ENCODE assay signal across 30 cellular contexts in genomic region chr16:5467552-5467951, GRCh38.
"Had no signal": no experiment of that assay in that cellular context is flagged by ENCODE, and none has a peak within 500 bp of the region (broad histone marks: within the 10 kb centered on the region; RNA-seq: fewer than 3 reads in every experiment).

No MANE protein-coding gene starts in this region.

- H3K27me3 ChIP-seq: ascending aorta, body of pancreas, brain microvascular endothelial cell had no signal

- DNase-seq: activated effector memory CD4-positive, alpha-beta T cell treated with anti-CD3 and anti-CD28 coated beads, Interleukin-2, amount 50 U/mL, for 16 hours; activated effector memory CD4-positive, alpha-beta T cell treated with Interleukin-2 at 50 U/mL for 16 hours; activated gamma-delta T cell; activated gamma-delta T cell treated with Interleukin-2 at 50 U/mL for 16 hours; activated naive CD4-positive, alpha-beta T cell; activated naive CD4-positive, alpha-beta T cell treated with anti-CD3 and anti-CD28 coated beads for 36 hours; activated naive CD4-positive, alpha-beta T cell treated with anti-CD3 and anti-CD28 coated beads, Interleukin-2, amount 10 ng/mL, durations not matched to agents 7 days and 5 days; activated naive CD4-positive, alpha-beta T cell treated with anti-CD3 and anti-CD28 coated beads, Interleukin-2, amount 50 U/mL, for 16 hours; activated naive CD4-positive, alpha-beta T cell treated with Interleukin-2 at 50 U/mL for 16 hours; activated naive CD8-positive, alpha-beta T cell treated with anti-CD3 and anti-CD28 coated beads for 36 hours; activated naive CD8-positive, alpha-beta T cell treated with anti-CD3 and anti-CD28 coated beads, Interleukin-2, amount 10 ng/mL, durations not matched to agents 7 days and 5 days; activated naive CD8-positive, alpha-beta T cell treated with anti-CD3 and anti-CD28 coated beads, Interleukin-2, amount 50 U/mL, for 24 hours; activated T-cell treated with anti-CD3 and anti-CD28 coated beads, Interleukin-2, amount 50 U/mL, for 4 hours; activated T-cell treated with anti-CD3 and anti-CD28 coated beads, Interleukin-2, amount 50 U/mL, for 48 hours; activated T-cell treated with anti-CD3 and anti-CD28 coated beads, Interleukin-2, amount 50 U/mL, for 72 hours; adrenal gland; amniotic stem cell; amygdala; anterior cingulate cortex; aorta; body of pancreas; brain microvascular endothelial cell; caudate nucleus; central memory CD4-positive, alpha-beta T cell; cerebellar nuclear complex had no signal

- H3K36me3 ChIP-seq: adrenal gland, ascending aorta, brain microvascular endothelial cell, breast epithelium, cardiac muscle cell had no signal

- H3K9me3 ChIP-seq: adrenal gland, ascending aorta, body of pancreas had no signal

- H3K4me3 ChIP-seq: adrenal gland, ascending aorta, body of pancreas, breast epithelium, cardiac muscle cell had no signal

- H3K27ac ChIP-seq: adrenal gland, ascending aorta, body of pancreas, brain microvascular endothelial cell, breast epithelium, cardiac muscle cell had no signal

- H3K4me1 ChIP-seq: adrenal gland, ascending aorta, body of pancreas, breast epithelium had no signal

- ATAC-seq: activated naive CD4-positive, alpha-beta T cell treated with anti-CD3 and anti-CD28 coated beads, Interleukin-2, amount 50 U/mL, for 72 hours; activated naive CD8-positive, alpha-beta T cell treated with anti-CD3 and anti-CD28 coated beads, Interleukin-2, amount 50 U/mL, for 24 hours; activated T-cell treated with anti-CD3 and anti-CD28 coated beads, Interleukin-2, amount 50 U/mL, for 4 hours; activated T-cell treated with anti-CD3 and anti-CD28 coated beads, Interleukin-2, amount 50 U/mL, for 72 hours; activated T-helper 17 cell treated with anti-CD3 and anti-CD28 coated beads, Interleukin-2, amount 50 U/mL, for 72 hours; body of pancreas had no signal
